30 cellular contexts compared by ENCODE assay signal in the genomic region with DNA sequence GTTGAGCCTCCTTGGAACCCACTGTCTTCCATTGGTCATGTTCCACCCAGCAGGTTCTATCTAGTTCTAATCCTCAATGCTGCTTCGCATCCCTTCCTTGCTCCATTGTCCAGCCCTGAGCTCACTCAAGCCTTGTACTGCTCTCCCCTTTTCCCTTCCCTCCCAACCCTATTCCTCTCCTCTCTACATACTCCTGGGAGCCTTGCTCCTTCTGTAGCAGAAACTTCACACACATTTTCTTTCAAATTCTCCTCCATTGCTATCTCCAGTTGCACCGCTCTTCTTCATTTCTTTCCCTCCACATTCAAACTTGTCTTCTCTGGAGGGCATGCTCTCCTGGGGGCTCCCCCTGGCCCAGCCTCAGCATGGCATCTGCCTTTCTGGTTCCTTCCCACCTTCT. TPM values are rescaled to one million over a fixed set of nuclear protein-coding genes. Genes with fewer than 3 reads are reported as not detected.
"Had no signal": no experiment of that assay in that cellular context is flagged by ENCODE, and none has a peak within 500 bp of the region (broad histone marks: within the 10 kb centered on the region; RNA-seq: fewer than 3 reads in every experiment).

No MANE protein-coding gene starts in this region.

- H3K9me3 Mint-ChIP-seq: activated T-cell treated with anti-CD3 and anti-CD28 coated beads, Interleukin-2, amount 50 U/mL, for 4 hours; T-helper 1 cell treated with Interleukin-12 subunit alpha and Interleukin-12 subunit beta and Interleukin-4 antibody, amounts not matched to agents 30 μg/mL and 1 μg/mL, for 36 hours had no signal

- H3K4me3 ChIP-seq: cardiac muscle cell, MG63, SJSA1 had no signal

- DNase-seq: activated CD4-positive, alpha-beta T cell treated with anti-CD3 and anti-CD28 coated beads for 48 hours; activated CD4-positive, alpha-beta T cell treated with anti-CD3 and anti-CD28 coated beads, Interleukin-2, amount 50 U/mL, for 4 hours; activated CD4-positive, CD25-positive, alpha-beta regulatory T cell treated with anti-CD3 and anti-CD28 coated beads, Interleukin-2, amount 50 U/mL, for 72 hours; activated CD8-positive, alpha-beta T cell treated with anti-CD3 and anti-CD28 coated beads, Interleukin-2, amount 10 ng/mL, durations not matched to agents 7 days and 5 days; activated effector memory CD4-positive, alpha-beta T cell treated with anti-CD3 and anti-CD28 coated beads, Interleukin-2, amount 50 U/mL, for 16 hours; activated naive CD4-positive, alpha-beta T cell treated with Interleukin-2 at 50 U/mL for 16 hours; activated T-cell treated with anti-CD3 and anti-CD28 coated beads, Interleukin-2, amount 50 U/mL, for 4 hours; amygdala; brain microvascular endothelial cell; MG63; MV-4-11; NCI-H1092 treated with DMSO at 0.1 percent for 48 hours; NCI-H1417 treated with DMSO at 0.1 percent for 48 hours; NCI-H1694; NCI-H2029; NCI-H2107; NCI-H2171 treated with DMSO at 0.1 percent for 48 hours; NCI-H226; NCI-H526; NCI-H82; NK-92 treated with Interleukin-12 subunit alpha and Interleukin-12 subunit beta, amount 100 ng/mL, for 24 hours; OCI-M1; Right ventricle myocardium superior had no signal

- H3K4me3 Mint-ChIP-seq: activated CD8-positive, alpha-beta T cell treated with anti-CD3 and anti-CD28 coated beads, Interleukin-2, amount 10 ng/mL, durations not matched to agents 7 days and 5 days; activated naive CD8-positive, alpha-beta T cell; activated T-cell treated with anti-CD3 and anti-CD28 coated beads, Interleukin-2, amount 50 U/mL, for 4 hours; T-helper 1 cell treated with Interleukin-12 subunit alpha and Interleukin-12 subunit beta and Interleukin-4 antibody, amounts not matched to agents 30 μg/mL and 1 μg/mL, for 36 hours had no signal

- H3K36me3 ChIP-seq: brain microvascular endothelial cell, cardiac muscle cell, MG63, SJSA1 had no signal

- H3K9me3 ChIP-seq: MG63, SJSA1 had no signal

- H3K27me3 ChIP-seq: brain microvascular endothelial cell, cardiac muscle cell, SJSA1 had no signal

- H3K27ac Mint-ChIP-seq: activated CD8-positive, alpha-beta T cell treated with anti-CD3 and anti-CD28 coated beads, Interleukin-2, amount 10 ng/mL, durations not matched to agents 7 days and 5 days; activated naive CD8-positive, alpha-beta T cell; T-helper 1 cell treated with Interleukin-12 subunit alpha and Interleukin-12 subunit beta and Interleukin-4 antibody, amounts not matched to agents 30 μg/mL and 1 μg/mL, for 36 hours had no signal

- ATAC-seq: activated CD8-positive, alpha-beta T cell treated with anti-CD3 and anti-CD28 coated beads, Interleukin-2, amount 10 ng/mL, durations not matched to agents 7 days and 5 days; activated T-cell treated with anti-CD3 and anti-CD28 coated beads, Interleukin-2, amount 50 U/mL, for 4 hours; Panc1; SK-N-SH treated with all-trans-retinoic acid at 6 μM for 48 hours had no signal

- H3K36me3 Mint-ChIP-seq: activated naive CD8-positive, alpha-beta T cell had no signal

- H3K27ac ChIP-seq: brain microvascular endothelial cell, cardiac muscle cell, RWPE1, SJSA1 had no signal

RNA-seq across cellular contexts. Expression of a gene that starts 14.5 kb away (rescaled TPM):
- polyA plus RNA-seq: cardiac muscle cell had no signal
